ENCODE assay signal across 26 cellular contexts in genomic region chr14:30974628-30975027, GRCh38. TPM values are rescaled to one million over a fixed set of nuclear protein-coding genes. Genes with fewer than 3 reads are reported as not detected.
DNase-seq lines count a peak whose midpoint lies in the region; ATAC-seq, FAIRE-seq and TF ChIP-seq lines count a peak whose summit lies in the region.
"Had no signal": no experiment of that assay in that cellular context is flagged by ENCODE, and none has a peak within 500 bp of the region (broad histone marks: within the 10 kb centered on the region; RNA-seq: fewer than 3 reads in every experiment).

No MANE protein-coding gene starts in this region.

- H3K36me3 Mint-ChIP-seq in activated naive CD8-positive, alpha-beta T cell treated with anti-CD3 and anti-CD28 coated beads, Interleukin-2, amount 50 U/mL, for 24 hours (ENCODE audit: low read depth) = peaks cover 2% of the 10 kb centered on the region

- no TSS peak for BruUV-seq in endothelial cell of umbilical vein (replicated peaks; lab: Mats Ljungman, UMichigan)

- peaks cover 93% of the 10 kb centered on the region for H3K79me2 ChIP-seq in endothelial cell of umbilical vein (ENCODE audit: control insufficient read depth, insufficient read depth, low read length)

- H3K27me3 Mint-ChIP-seq in activated naive CD8-positive, alpha-beta T cell treated with anti-CD3 and anti-CD28 coated beads, Interleukin-2, amount 50 U/mL, for 24 hours = no peaks in the 10 kb centered on the region
- H3K27me3 Mint-ChIP-seq: activated naive CD4-positive, alpha-beta T cell treated with anti-CD3 and anti-CD28 coated beads, Interleukin-2, amount 50 U/mL, for 24 hours; stimulated activated naive B cell treated with anti-CD40 and anti-IgM and Interleukin-4, amounts not matched to agents 10 μg/mL and 1 μg/mL and 100 μg/mL, for 72 hours had no signal

- no peak overlapping the region for H3K4me2 ChIP-seq in endothelial cell of umbilical vein (ENCODE audit: insufficient read depth, low read length)

- H3K9me3 ChIP-seq in endothelial cell of umbilical vein (replicated peaks; ENCODE audit: control insufficient read depth, insufficient read depth, low read length) = no peaks in the 10 kb centered on the region
- no peaks in the 10 kb centered on the region for H3K9me3 ChIP-seq in lower lobe of right lung
- H3K9me3 ChIP-seq: esophagus squamous epithelium, tibial nerve had no signal

- H3K4me3 Mint-ChIP-seq in activated naive CD8-positive, alpha-beta T cell treated with anti-CD3 and anti-CD28 coated beads, Interleukin-2, amount 50 U/mL, for 24 hours = no peak overlapping the region
- H3K4me3 Mint-ChIP-seq: activated CD8-positive, alpha-beta T cell treated with anti-CD3 and anti-CD28 coated beads, Interleukin-2, amount 10 ng/mL, durations not matched to agents 7 days and 5 days; CD8-positive, alpha-beta T cell; stimulated activated naive B cell treated with anti-CD40 and anti-IgM and Interleukin-4, amounts not matched to agents 10 μg/mL and 1 μg/mL and 100 μg/mL, for 72 hours had no signal

- peaks cover 3% of the 10 kb centered on the region for H3K4me1 ChIP-seq in endothelial cell of umbilical vein (ENCODE audit: control insufficient read depth, extremely low read depth, insufficient read depth, low read length)
- peaks cover 44% of the 10 kb centered on the region for H3K4me1 ChIP-seq in lower lobe of right lung

- TF ChIP-seq CTCF in endothelial cell of umbilical vein (IDR thresholded peaks at IDR 0.05; ENCODE audit: extremely low read depth in 1 of 2, insufficient read depth in 1 of 2, low read depth in 1 of 2, low read length in 2 of 2) (no peak), lower lobe of right lung (IDR thresholded peaks at IDR 0.05) (no peak)

- DNase-seq in EL (peak; percentile 56), NCI-H2029 treated with DMSO at 0.1 percent for 48 hours (lab: John Stamatoyannopoulos, UW) (peak; percentile 63), endothelial cell of umbilical vein (ENCODE audit: low read depth, low spot score) (peak; percentile 32), lower lobe of right lung (no peak), SW480 (ENCODE audit: low spot score) (no peak)
- no peak for DNase-seq in activated naive CD8-positive, alpha-beta T cell treated with anti-CD3 and anti-CD28 coated beads, Interleukin-2, amount 50 U/mL, for 24 hours
- DNase-seq: activated CD4-positive, CD25-positive, alpha-beta regulatory T cell; activated CD8-positive, alpha-beta T cell treated with anti-CD3 and anti-CD28 coated beads, Interleukin-2, amount 10 ng/mL, durations not matched to agents 7 days and 5 days; activated T-cell treated with anti-CD3 and anti-CD28 coated beads, Interleukin-2, amount 50 U/mL, for 48 hours; CD8-positive, alpha-beta T cell; DMS79 treated with DMSO at 0.1 percent for 48 hours; esophagus squamous epithelium; H7; NCI-H2171 treated with DMSO at 0.1 percent for 48 hours; NCI-H774; retina; stimulated activated CD4-positive, alpha-beta T cell treated with anti-CD3 and anti-CD28 coated beads, Interleukin-15, amount 100 ng/mL, for 24 hours; stimulated activated naive B cell treated with anti-CD40 and anti-IgM and Interleukin-4, amounts not matched to agents 10 μg/mL and 1 μg/mL and 100 μg/mL, for 72 hours had no signal

- H3K9ac ChIP-seq in endothelial cell of umbilical vein (replicated peaks; ENCODE audit: extremely low read depth, insufficient read depth, low read length) = no peak overlapping the region

- H3K27me3 ChIP-seq in endothelial cell of umbilical vein (ENCODE audit: control insufficient read depth in 2 of 2, insufficient read depth in 2 of 2, low read length in 2 of 2) (no peaks in the 10 kb centered on the region), lower lobe of right lung (ENCODE audit: low read depth) (no peaks in the 10 kb centered on the region)
- H3K27me3 ChIP-seq: cardiac muscle cell, esophagus squamous epithelium, tibial nerve had no signal

- H2AFZ ChIP-seq in endothelial cell of umbilical vein (ENCODE audit: low read depth, low read length) = no peak overlapping the region

- FAIRE-seq in endothelial cell of umbilical vein (lab: Jason Lieb, UNC) = no peak

- intact Hi-C loops in endothelial cell of umbilical vein (cut with micrococcal nuclease) = no loop called here
- intact Hi-C loops in lower lobe of right lung (cut with DNase I) = loop anchor here (5.0 kb wide), 1 partner anchor 103 kb away; no protein-coding TSS in a partner anchor

- dilution Hi-C loops in endothelial cell of umbilical vein (cut with MboI; ENCODE audit: extremely low pct_ligation_motif_present, low sequenced_read_pairs) = no loop called here

- H3K4me1 Mint-ChIP-seq in activated naive CD8-positive, alpha-beta T cell treated with anti-CD3 and anti-CD28 coated beads, Interleukin-2, amount 50 U/mL, for 24 hours = peaks cover 48% of the 10 kb centered on the region

- no peak for TF ChIP-seq POLR2A in endothelial cell of umbilical vein (IDR thresholded peaks at IDR 0.05; ENCODE audit: low read depth, low read length)

- no peak overlapping the region for H3K27ac Mint-ChIP-seq in activated naive CD8-positive, alpha-beta T cell treated with anti-CD3 and anti-CD28 coated beads, Interleukin-2, amount 50 U/mL, for 24 hours
- H3K27ac Mint-ChIP-seq: activated CD8-positive, alpha-beta T cell treated with anti-CD3 and anti-CD28 coated beads, Interleukin-2, amount 10 ng/mL, durations not matched to agents 7 days and 5 days; CD8-positive, alpha-beta T cell had no signal

- ATAC-seq in lower lobe of right lung (peak; percentile 32 to 69), GM18511 (IDR thresholded peaks at IDR 0.05; ENCODE audit: unreplicated experiment) (no peak), HG02571 (IDR thresholded peaks at IDR 0.05; ENCODE audit: unreplicated experiment) (no peak)
- no peak for ATAC-seq in activated naive CD8-positive, alpha-beta T cell treated with anti-CD3 and anti-CD28 coated beads, Interleukin-2, amount 50 U/mL, for 24 hours
- ATAC-seq: activated CD8-positive, alpha-beta T cell treated with anti-CD3 and anti-CD28 coated beads, Interleukin-2, amount 10 ng/mL, durations not matched to agents 7 days and 5 days; CD8-positive, alpha-beta T cell; K562; stimulated activated naive B cell treated with anti-CD40 and anti-IgM and Interleukin-4, amounts not matched to agents 10 μg/mL and 1 μg/mL and 100 μg/mL, for 72 hours had no signal

- no peaks in the 10 kb centered on the region for H3K9me1 ChIP-seq in endothelial cell of umbilical vein (replicated peaks; ENCODE audit: control insufficient read depth, extremely low read depth, insufficient read depth, low read length)

- no peak overlapping the region for H3K4me3 ChIP-seq in endothelial cell of umbilical vein (replicated peaks in 1 of 3; ENCODE audit: insufficient read depth in 1 of 3, low read depth in 1 of 3, low read length in 3 of 3)
- H3K4me3 ChIP-seq in lower lobe of right lung = no peak overlapping the region
- H3K4me3 ChIP-seq: cardiac muscle cell, esophagus squamous epithelium, K562, SK-N-MC, tibial nerve had no signal

- CTCF ChIA-PET in endothelial cell of umbilical vein (lab: Charles Lee) = interaction anchor here (0.7 kb wide), 1 partner anchor 35 kb away, joined by 3 read pairs; no protein-coding TSS in a partner anchor

- POLR2A ChIA-PET in endothelial cell of umbilical vein (lab: Charles Lee) = no interaction called here

- H3K36me3 ChIP-seq in endothelial cell of umbilical vein (ENCODE audit: control insufficient read depth in 2 of 2, extremely low read depth in 1 of 2, insufficient read depth in 2 of 2, low read length in 2 of 2) = no peaks in the 10 kb centered on the region
- H3K36me3 ChIP-seq in lower lobe of right lung = no peaks in the 10 kb centered on the region
- H3K36me3 ChIP-seq: cardiac muscle cell, esophagus squamous epithelium, tibial nerve had no signal

- H3K27ac ChIP-seq in endothelial cell of umbilical vein (ENCODE audit: insufficient read depth, low read depth, low read length) (no peak overlapping the region), lower lobe of right lung (no peak overlapping the region)
- H3K27ac ChIP-seq: cardiac muscle cell, esophagus squamous epithelium, HL-60, SK-N-MC, tibial nerve had no signal

- H3K9me3 Mint-ChIP-seq in activated naive CD8-positive, alpha-beta T cell treated with anti-CD3 and anti-CD28 coated beads, Interleukin-2, amount 50 U/mL, for 24 hours = no peaks in the 10 kb centered on the region
- H3K9me3 Mint-ChIP-seq: activated naive CD4-positive, alpha-beta T cell treated with anti-CD3 and anti-CD28 coated beads, Interleukin-2, amount 50 U/mL, for 24 hours; CD8-positive, alpha-beta T cell had no signal

- H4K20me1 ChIP-seq in endothelial cell of umbilical vein (replicated peaks; ENCODE audit: control insufficient read depth, extremely low read depth, insufficient read depth, low read length) = peaks cover 12% of the 10 kb centered on the region

TF ChIP-seq in endothelial cell of umbilical vein, 7 proteins besides CTCF, POLR2A, EP300 and RAD21 (continues in another document):
- TF ChIP-seq GATA2 (IDR thresholded peaks at IDR 0.05; ENCODE audit: insufficient read depth, insufficient read length, low read depth, low read length) (no peak), FOS (IDR thresholded peaks at IDR 0.05; ENCODE audit: borderline replicate concordance, insufficient read depth, low read length) (no peak), POLR2AphosphoS5 (IDR thresholded peaks at IDR 0.05; ENCODE audit: insufficient read depth, low read depth, low read length) (no peak), EZH2 (IDR thresholded peaks at IDR 0.05; ENCODE audit: borderline replicate concordance, low read depth, low read length, severe bottlenecking) (no peak), JUN (IDR thresholded peaks at IDR 0.05; ENCODE audit: borderline replicate concordance, insufficient read depth, insufficient read length, low read depth) (no peak)

RNA-seq across cellular contexts. Expression of gene AP4S1, which starts 50.8 kb away (rescaled TPM):
- total RNA-seq in endothelial cell of umbilical vein = 7.2 TPM in 2 replicates
- 1.9 and 2.8 TPM in 2 replicates for polyA plus RNA-seq in endothelial cell of umbilical vein
- 3.9 and 4.5 TPM in 2 replicates for polyA plus RNA-seq in endothelial cell of umbilical vein (2011; cell fraction: cytosol; rRNA removed)
- polyA plus RNA-seq in endothelial cell of umbilical vein (2011; cell fraction: nucleus; rRNA removed) = 4.1 and 6.1 TPM in 2 replicates
- polyA plus RNA-seq in endothelial cell of umbilical vein (2012) = 3.4 and 4.4 TPM in 2 replicates
- 5.1 and 6.7 TPM in 2 replicates for polyA minus RNA-seq in endothelial cell of umbilical vein
- polyA minus RNA-seq in endothelial cell of umbilical vein (2011; cell fraction: cytosol; rRNA and poly(A)+ RNA removed) = 4.7 TPM
- 5.0 and 7.1 TPM in 2 replicates for polyA minus RNA-seq in endothelial cell of umbilical vein (2011; cell fraction: nucleus; rRNA and poly(A)+ RNA removed)
- 8.6 TPM for total RNA-seq in lower lobe of right lung

RNA-seq across cellular contexts. Expression of gene STRN3, which starts 51.6 kb away (rescaled TPM):
- total RNA-seq in endothelial cell of umbilical vein = 35.1 and 39.1 TPM in 2 replicates
- polyA plus RNA-seq in endothelial cell of umbilical vein = 8.1 and 8.4 TPM in 2 replicates
- 8.4 and 9.3 TPM in 2 replicates for polyA plus RNA-seq in endothelial cell of umbilical vein (2011; cell fraction: cytosol; rRNA removed)
- polyA plus RNA-seq in endothelial cell of umbilical vein (2011; cell fraction: nucleus; rRNA removed) = 32.6 and 34.6 TPM in 2 replicates
- 18.0 and 20.6 TPM in 2 replicates for polyA plus RNA-seq in endothelial cell of umbilical vein (2012)
- polyA minus RNA-seq in endothelial cell of umbilical vein = 43.9 and 45.6 TPM in 2 replicates
- 14.0 TPM for polyA minus RNA-seq in endothelial cell of umbilical vein (2011; cell fraction: cytosol; rRNA and poly(A)+ RNA removed)
- polyA minus RNA-seq in endothelial cell of umbilical vein (2011; cell fraction: nucleus; rRNA and poly(A)+ RNA removed) = 69.1 and 94.1 TPM in 2 replicates
- total RNA-seq in lower lobe of right lung = 32.8 TPM

Comparison
In these comparisons a context has a peak if more than half of its experiments do, and no peak if none do; other contexts are left out.
1. DNase-seq: peak in EL (single experiment), NCI-H2029 treated with DMSO at 0.1 percent for 48 hours (single experiment) and endothelial cell of umbilical vein (single experiment); none in lower lobe of right lung (single experiment), SW480 (single experiment) and activated naive CD8-positive, alpha-beta T cell treated with anti-CD3 and anti-CD28 coated beads, Interleukin-2, amount 50 U/mL, for 24 hours (single experiment).
2. ATAC-seq: peak in lower lobe of right lung (2 of 2); none in GM18511 (single experiment), HG02571 (single experiment) and activated naive CD8-positive, alpha-beta T cell treated with anti-CD3 and anti-CD28 coated beads, Interleukin-2, amount 50 U/mL, for 24 hours (single experiment).